ENCODE assay signal across 28 cellular contexts in the genomic region with DNA sequence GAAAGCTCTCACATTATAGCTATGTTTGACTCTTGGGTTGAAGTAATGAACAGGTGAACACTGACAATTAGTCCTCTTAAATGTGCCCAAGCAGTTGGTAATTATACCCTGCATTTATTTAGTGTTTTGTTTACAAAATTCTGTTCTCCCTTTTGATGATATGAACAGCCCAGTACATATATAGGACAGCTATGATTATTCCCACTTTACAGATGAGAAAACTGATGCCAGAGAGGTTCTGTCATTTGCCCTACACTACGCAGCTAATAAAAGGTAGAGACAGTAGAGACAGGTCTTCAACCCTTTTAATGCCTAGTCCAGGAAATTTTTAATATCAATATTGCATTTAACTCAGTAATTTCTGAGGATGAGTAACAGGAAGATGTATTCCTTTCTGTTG.
"Had no signal": no experiment of that assay in that cellular context is flagged by ENCODE, and none has a peak within 500 bp of the region (broad histone marks: within the 10 kb centered on the region; RNA-seq: fewer than 3 reads in every experiment).

No MANE protein-coding gene starts in this region.

- H3K27ac ChIP-seq: left ventricle myocardium inferior, pancreas, prostate gland, sigmoid colon, spleen, testis, thyroid gland, transverse colon, upper lobe of left lung, vagina had no signal

- H3K9me3 Mint-ChIP-seq: immature natural killer cell; mesothelial cell of epicardium; naive thymus-derived CD4-positive, alpha-beta T cell; natural killer cell treated with Interleukin-12 subunit alpha and Interleukin-12 subunit beta and Interleukin-15 and Interleukin-18, amount 100 ng/mL, for 72 hours; stimulated activated effector memory CD8-positive, alpha-beta T cell treated with anti-CD3 and anti-CD28 coated beads, Interleukin-12 subunit alpha, Interleukin-12 subunit beta, amount 100 ng/mL, for 72 hours; stimulated activated naive CD8-positive, alpha-beta T cell treated with anti-CD3 and anti-CD28 coated beads, Interleukin-15, Interleukin-2, amounts not matched to agents 100 ng/mL and 50 ng/mL, for 24 hours had no signal

- H3K36me3 Mint-ChIP-seq: immature natural killer cell; mesothelial cell of epicardium; naive thymus-derived CD4-positive, alpha-beta T cell; natural killer cell treated with Interleukin-12 subunit alpha and Interleukin-12 subunit beta and Interleukin-15 and Interleukin-18, amount 100 ng/mL, for 72 hours; stimulated activated effector memory CD8-positive, alpha-beta T cell treated with anti-CD3 and anti-CD28 coated beads, Interleukin-12 subunit alpha, Interleukin-12 subunit beta, amount 100 ng/mL, for 72 hours had no signal

- ATAC-seq: mucosa of descending colon; naive thymus-derived CD4-positive, alpha-beta T cell; natural killer cell treated with Interleukin-12 subunit alpha and Interleukin-12 subunit beta and Interleukin-15 and Interleukin-18, amount 100 ng/mL, for 72 hours; pancreas; right cardiac atrium; stimulated activated effector memory CD8-positive, alpha-beta T cell treated with anti-CD3 and anti-CD28 coated beads, Interleukin-12 subunit alpha, Interleukin-12 subunit beta, amount 100 ng/mL, for 72 hours had no signal

- H3K4me3 ChIP-seq: left ventricle myocardium inferior, lung, mucosa of descending colon, pancreas, prostate gland, sigmoid colon, spleen, testis, thyroid gland, transverse colon, upper lobe of left lung, vagina had no signal

- H3K36me3 ChIP-seq: left ventricle myocardium inferior, pancreas, prostate gland, sigmoid colon, spleen, thyroid gland, transverse colon, upper lobe of left lung, vagina had no signal

- FAIRE-seq: islet of Langerhans, kidney, pancreas, small intestine had no signal

- H3K27ac Mint-ChIP-seq: immature natural killer cell; mesothelial cell of epicardium; natural killer cell treated with Interleukin-12 subunit alpha and Interleukin-12 subunit beta and Interleukin-15 and Interleukin-18, amount 100 ng/mL, for 72 hours; stimulated activated effector memory CD8-positive, alpha-beta T cell treated with anti-CD3 and anti-CD28 coated beads, Interleukin-12 subunit alpha, Interleukin-12 subunit beta, amount 100 ng/mL, for 72 hours; stimulated activated naive CD8-positive, alpha-beta T cell treated with anti-CD3 and anti-CD28 coated beads, Interleukin-15, Interleukin-2, amounts not matched to agents 100 ng/mL and 50 ng/mL, for 24 hours had no signal

- H3K9me3 ChIP-seq: left ventricle myocardium inferior, mucosa of descending colon, pancreas, prostate gland, sigmoid colon, spleen, testis, thyroid gland, transverse colon, upper lobe of left lung, vagina had no signal

- H3K27me3 ChIP-seq: pancreas, testis, thyroid gland, upper lobe of left lung, vagina had no signal

- DNase-seq: hypothalamus; immature natural killer cell; kidney; left ventricle myocardium inferior; mesendoderm; mucosa of descending colon; naive thymus-derived CD4-positive, alpha-beta T cell; pancreas; posterior cingulate gyrus; retina; right cardiac atrium; sigmoid colon; small intestine; spleen; stimulated activated CD4-positive, alpha-beta T cell treated with anti-CD3 and anti-CD28 coated beads, Interleukin-4, amount 100 ng/mL, for 24 hours; stimulated activated naive CD4-positive, alpha-beta T cell; testis; thyroid gland; transverse colon; upper lobe of left lung had no signal

- H3K4me3 Mint-ChIP-seq: immature natural killer cell; mesothelial cell of epicardium; naive thymus-derived CD4-positive, alpha-beta T cell; natural killer cell treated with Interleukin-12 subunit alpha and Interleukin-12 subunit beta and Interleukin-15 and Interleukin-18, amount 100 ng/mL, for 72 hours; stimulated activated effector memory CD8-positive, alpha-beta T cell treated with anti-CD3 and anti-CD28 coated beads, Interleukin-12 subunit alpha, Interleukin-12 subunit beta, amount 100 ng/mL, for 72 hours; stimulated activated naive CD8-positive, alpha-beta T cell treated with anti-CD3 and anti-CD28 coated beads, Interleukin-15, Interleukin-2, amounts not matched to agents 100 ng/mL and 50 ng/mL, for 24 hours had no signal

- H3K4me1 ChIP-seq: pancreas, prostate gland, testis had no signal
